Comparison of ENCODE assay signal across 9 cellular contexts in the genomic region with DNA sequence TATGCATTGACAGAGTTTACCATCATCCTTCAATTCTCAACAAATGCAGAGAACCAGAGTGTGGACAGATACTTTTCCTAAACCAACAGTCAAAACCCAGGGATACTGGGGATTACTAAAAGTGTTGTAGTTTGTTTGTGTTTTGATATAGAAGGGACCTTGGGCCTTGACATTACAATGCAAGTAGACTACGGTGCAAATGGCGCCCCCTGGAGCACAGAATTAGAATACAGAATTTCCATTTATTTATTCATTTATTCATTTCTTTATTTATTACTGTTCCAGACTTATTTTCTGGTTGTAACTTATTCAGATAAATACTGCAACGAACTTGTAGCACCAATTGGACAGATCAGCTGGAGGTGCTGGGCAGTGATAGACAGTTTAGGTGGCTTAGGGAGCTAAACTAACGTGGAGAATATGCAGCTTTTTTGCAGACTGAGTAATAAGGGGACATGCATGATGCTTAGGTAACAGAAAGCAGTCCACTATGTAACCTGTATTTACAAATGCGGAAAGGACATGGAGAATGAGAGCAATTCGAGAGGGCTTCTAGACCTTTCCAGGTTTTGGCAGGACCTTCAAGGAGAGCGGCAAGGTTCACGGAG. TPM values are rescaled to one million over a fixed set of nuclear protein-coding genes. Genes with fewer than 3 reads are reported as not detected.
DNase-seq lines count a peak whose midpoint lies in the region; ATAC-seq and TF ChIP-seq lines count a peak whose summit lies in the region.
"Had no signal": no experiment of that assay in that cellular context is flagged by ENCODE, and none has a peak within 500 bp of the region (broad histone marks: within the 10 kb centered on the region; RNA-seq: fewer than 3 reads in every experiment).

No MANE protein-coding gene starts in this region.

- TF ChIP-seq EP300 in upper lobe of left lung (IDR thresholded peaks at IDR 0.05), result no peak

- no peak overlapping the region for H3K27ac Mint-ChIP-seq in CD4-positive, alpha-beta T cell
- no peak overlapping the region for H3K27ac Mint-ChIP-seq in activated T-helper 1 cell treated with anti-CD3 and anti-CD28 coated beads, Interleukin-12 subunit alpha, Interleukin-12 subunit beta, Interleukin-2, Interleukin-4 antibody, amounts not matched to agents 30 ng/mL and 10 ng/mL and 1 ng/mL, durations not matched to agents 14 hours and 24 hours and 36 hours
- H3K27ac Mint-ChIP-seq: IgD-negative memory B cell had no signal

- ATAC-seq in CD4-positive, alpha-beta T cell (ENCODE audit: poor library complexity), result no peak
- ATAC-seq in upper lobe of left lung (ENCODE audit: low FRiP score in 2 of 2), result peak in 1 of 2 donors; percentile 71

- H3K4me1 ChIP-seq in adipocyte (ENCODE audit: control insufficient read depth, insufficient read depth, low read length), result peaks cover 43% of the 10 kb centered on the region
- peaks cover 12 to 24% (median 17%) of the 10 kb centered on the region in 4 donors for H3K4me1 ChIP-seq in upper lobe of left lung

- H3K4me3 ChIP-seq in adipocyte (ENCODE audit: low read length) (no peak overlapping the region), kidney epithelial cell (ENCODE audit: low read depth, low read length) (no peak overlapping the region), upper lobe of left lung (no peak overlapping the region)

- H3K9me3 ChIP-seq in CD4-positive, alpha-beta T cell (ENCODE audit: control insufficient read depth, low read length), result no peaks in the 10 kb centered on the region
- H3K9me3 ChIP-seq in adipocyte (ENCODE audit: control insufficient read depth, low read length) (no peaks in the 10 kb centered on the region), upper lobe of left lung (no peaks in the 10 kb centered on the region)

- no peaks in the 10 kb centered on the region for H3K36me3 Mint-ChIP-seq in CD4-positive, alpha-beta T cell (ENCODE audit: low read depth)
- no peaks in the 10 kb centered on the region for H3K36me3 Mint-ChIP-seq in activated T-helper 1 cell treated with anti-CD3 and anti-CD28 coated beads, Interleukin-12 subunit alpha, Interleukin-12 subunit beta, Interleukin-2, Interleukin-4 antibody, amounts not matched to agents 30 ng/mL and 10 ng/mL and 1 ng/mL, durations not matched to agents 14 hours and 24 hours and 36 hours (ENCODE audit: low read depth)
- H3K36me3 Mint-ChIP-seq: IgD-negative memory B cell had no signal

- 56 to 58% methylated on average over 8 of the region's 8 CpGs for WGBS in upper lobe of left lung, 2 donors

- no peak overlapping the region for H3K27ac ChIP-seq in CD4-positive, alpha-beta T cell (ENCODE audit: low read depth, low read length)
- no peak overlapping the region for H3K27ac ChIP-seq in upper lobe of left lung

- peak; percentile 33 for TF ChIP-seq CTCF in CD4-positive, alpha-beta T cell (IDR thresholded peaks at IDR 0.05)
- peak; percentile 67 for TF ChIP-seq CTCF in kidney epithelial cell (IDR thresholded peaks at IDR 0.05; ENCODE audit: insufficient read depth, low read length, poor library complexity, severe bottlenecking)
- TF ChIP-seq CTCF in upper lobe of left lung (IDR thresholded peaks at IDR 0.05), result peak in 5 of 6 experiments; percentile 38 to 71 (median 59)

- POLR2A ChIA-PET in CD4-positive, alpha-beta T cell (lab: Charles Lee), result interaction anchor here (0.6 kb wide), 1 partner anchor 1457 kb away, joined by 3 read pairs; no protein-coding TSS in a partner anchor

- intact Hi-C loops in CD4-positive, alpha-beta T cell (cut with DNase I, micrococcal nuclease), result no loop called here
- intact Hi-C loops in activated T-helper 1 cell treated with anti-CD3 and anti-CD28 coated beads, Interleukin-12 subunit alpha, Interleukin-12 subunit beta, Interleukin-2, Interleukin-4 antibody, amounts not matched to agents 30 ng/mL and 10 ng/mL and 1 ng/mL, durations not matched to agents 14 hours and 24 hours and 36 hours (cut with micrococcal nuclease), result loop anchor here (1.0 to 2.0 kb wide), 2 partner anchors 44 to 71 kb away; no protein-coding TSS in a partner anchor

- no peaks in the 10 kb centered on the region for H3K27me3 ChIP-seq in CD4-positive, alpha-beta T cell (ENCODE audit: control insufficient read depth, insufficient read depth, low read length)
- no peaks in the 10 kb centered on the region for H3K27me3 ChIP-seq in adipocyte (replicated peaks; ENCODE audit: control insufficient read depth, insufficient read depth, low read length)
- no peaks in the 10 kb centered on the region for H3K27me3 ChIP-seq in kidney epithelial cell (ENCODE audit: control insufficient read depth, insufficient read depth, low read length)
- no peaks in the 10 kb centered on the region for H3K27me3 ChIP-seq in upper lobe of left lung

- no peak for TF ChIP-seq POLR2A in upper lobe of left lung (IDR thresholded peaks at IDR 0.05)

- H3K36me3 ChIP-seq in adipocyte (ENCODE audit: control insufficient read depth, insufficient read depth, low read length, severe bottlenecking), result peaks cover 19% of the 10 kb centered on the region
- H3K36me3 ChIP-seq in kidney epithelial cell (ENCODE audit: control insufficient read depth, insufficient read depth, low read length), result no peaks in the 10 kb centered on the region
- H3K36me3 ChIP-seq in upper lobe of left lung, result no peaks in the 10 kb centered on the region

- no peak overlapping the region for H3K4me3 Mint-ChIP-seq in CD4-positive, alpha-beta T cell
- no peak overlapping the region for H3K4me3 Mint-ChIP-seq in activated T-helper 1 cell treated with anti-CD3 and anti-CD28 coated beads, Interleukin-12 subunit alpha, Interleukin-12 subunit beta, Interleukin-2, Interleukin-4 antibody, amounts not matched to agents 30 ng/mL and 10 ng/mL and 1 ng/mL, durations not matched to agents 14 hours and 24 hours and 36 hours
- H3K4me3 Mint-ChIP-seq: IgD-negative memory B cell had no signal

- CTCF ChIA-PET in CD4-positive, alpha-beta T cell (lab: Charles Lee), result no interaction called here

- H3K4me1 Mint-ChIP-seq in CD4-positive, alpha-beta T cell (ENCODE audit: low read depth), result no peaks in the 10 kb centered on the region
- no peaks in the 10 kb centered on the region for H3K4me1 Mint-ChIP-seq in activated T-helper 1 cell treated with anti-CD3 and anti-CD28 coated beads, Interleukin-12 subunit alpha, Interleukin-12 subunit beta, Interleukin-2, Interleukin-4 antibody, amounts not matched to agents 30 ng/mL and 10 ng/mL and 1 ng/mL, durations not matched to agents 14 hours and 24 hours and 36 hours (ENCODE audit: low read depth)
- H3K4me1 Mint-ChIP-seq: IgD-negative memory B cell had no signal

- H3K9ac ChIP-seq in adipocyte (ENCODE audit: low read length), result no peak overlapping the region

- H3K9me3 Mint-ChIP-seq in CD4-positive, alpha-beta T cell, result no peaks in the 10 kb centered on the region
- H3K9me3 Mint-ChIP-seq in activated T-helper 1 cell treated with anti-CD3 and anti-CD28 coated beads, Interleukin-12 subunit alpha, Interleukin-12 subunit beta, Interleukin-2, Interleukin-4 antibody, amounts not matched to agents 30 ng/mL and 10 ng/mL and 1 ng/mL, durations not matched to agents 14 hours and 24 hours and 36 hours, result no peaks in the 10 kb centered on the region
- H3K9me3 Mint-ChIP-seq: IgD-negative memory B cell had no signal

- peaks cover 19% of the 10 kb centered on the region for H3K27me3 Mint-ChIP-seq in CD4-positive, alpha-beta T cell
- H3K27me3 Mint-ChIP-seq in activated T-helper 1 cell treated with anti-CD3 and anti-CD28 coated beads, Interleukin-12 subunit alpha, Interleukin-12 subunit beta, Interleukin-2, Interleukin-4 antibody, amounts not matched to agents 30 ng/mL and 10 ng/mL and 1 ng/mL, durations not matched to agents 14 hours and 24 hours and 36 hours (ENCODE audit: insufficient read depth), result peaks cover 2% of the 10 kb centered on the region

- DNase-seq in CD4-positive, alpha-beta T cell, result no peak
- DNase-seq in HT-29 (ENCODE audit: low spot score) (peak; percentile 59), adipocyte (ENCODE audit: low read depth) (peak; percentile 85), kidney epithelial cell (ENCODE audit: low read depth) (no peak), upper lobe of left lung (no peak), ureter (ENCODE audit: low spot score) (no peak), 8988T (no peak)
- DNase-seq in activated T-helper 1 cell treated with anti-CD3 and anti-CD28 coated beads, Interleukin-12 subunit alpha, Interleukin-12 subunit beta, Interleukin-2, Interleukin-4 antibody, amounts not matched to agents 30 ng/mL and 10 ng/mL and 1 ng/mL, durations not matched to agents 14 hours and 24 hours and 36 hours (ENCODE audit: low spot score), result no peak

RNA-seq across cellular contexts. Expression of a gene that starts 42.6 kb away (rescaled TPM):
- not detected for total RNA-seq in CD4-positive, alpha-beta T cell
- 6.8 and 7.3 TPM in 2 replicates for total RNA-seq in HT-29 (2014; rRNA removed; shearing (Covaris generic))
- 119 and 126 TPM in 2 replicates for total RNA-seq in kidney epithelial cell
- total RNA-seq in upper lobe of left lung, result 10 to 100 TPM; 16.9 to 40.6 (median 25.8) TPM
- not detected in 2 replicates for total RNA-seq in activated T-helper 1 cell treated with anti-CD3 and anti-CD28 coated beads, Interleukin-12 subunit alpha, Interleukin-12 subunit beta, Interleukin-2, Interleukin-4 antibody, amounts not matched to agents 30 ng/mL and 10 ng/mL and 1 ng/mL, durations not matched to agents 14 hours and 24 hours and 36 hours
- total RNA-seq in ureter, result 19.7 TPM

Comparison
In these comparisons a context has a peak if more than half of its experiments do, and no peak if none do; other contexts are left out.
1. DNase-seq: peak in HT-29 (single experiment) and adipocyte (single experiment); none in CD4-positive, alpha-beta T cell (0 of 10), kidney epithelial cell (single experiment), upper lobe of left lung (0 of 2), activated T-helper 1 cell treated with anti-CD3 and anti-CD28 coated beads, Interleukin-12 subunit alpha, Interleukin-12 subunit beta, Interleukin-2, Interleukin-4 antibody, amounts not matched to agents 30 ng/mL and 10 ng/mL and 1 ng/mL, durations not matched to agents 14 hours and 24 hours and 36 hours (single experiment), ureter (single experiment) and 8988T (single experiment).
2. Peak in every context shown above with its lines, with median percentiles within 50 percentile points of each other: CTCF ChIP-seq.